Comparison of ENCODE assay signal across 9 cellular contexts in the genomic region with DNA sequence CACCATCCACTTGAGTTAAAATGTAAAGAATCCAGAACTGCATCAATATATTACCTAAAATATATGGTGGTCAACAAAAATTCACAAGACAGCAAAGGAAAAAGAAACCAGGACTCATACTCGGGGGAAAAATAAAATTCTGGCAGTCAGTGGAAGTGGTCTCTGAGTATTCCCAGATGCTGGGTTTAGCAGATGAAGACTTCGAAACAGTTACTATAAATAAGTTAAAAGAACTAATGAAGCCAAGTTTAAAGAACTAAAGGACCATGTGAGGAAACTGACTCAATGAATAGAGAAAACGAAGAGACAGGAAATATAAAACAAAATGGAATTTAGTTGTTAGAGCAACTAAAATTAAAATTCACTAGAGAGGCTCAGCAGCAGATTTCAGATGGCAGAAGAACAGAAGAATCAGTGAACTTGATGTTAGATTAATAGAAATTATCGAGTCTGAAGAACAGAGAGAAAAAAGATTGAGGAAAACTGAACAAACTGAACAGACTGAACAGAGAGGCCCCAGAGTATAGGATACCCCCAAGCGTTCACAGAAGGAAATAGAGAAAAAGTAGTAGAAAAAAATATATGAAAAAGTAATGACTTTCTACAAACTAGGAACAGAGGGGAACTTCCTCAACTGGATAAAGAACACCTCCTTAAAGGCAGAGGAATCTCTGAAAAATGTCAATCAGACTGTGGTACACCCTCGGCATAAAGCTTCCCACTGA. TPM values are rescaled to one million over a fixed set of nuclear protein-coding genes. Genes with fewer than 3 reads are reported as not detected.
A peak's percentile ranks its signal among the peaks of the same experiment; 100 is the strongest.
DNase-seq lines count a peak whose midpoint lies in the region; ATAC-seq and TF ChIP-seq lines count a peak whose summit lies in the region.
"Had no signal": no experiment of that assay in that cellular context is flagged by ENCODE, and none has a peak within 500 bp of the region (broad histone marks: within the 10 kb centered on the region; RNA-seq: fewer than 3 reads in every experiment).

No MANE protein-coding gene starts in this region.

- H3K36me3 Mint-ChIP-seq in activated naive CD4-positive, alpha-beta T cell treated with anti-CD3 and anti-CD28 coated beads for 36 hours (ENCODE audit: low read depth), result peaks cover 12% of the 10 kb centered on the region
- peaks cover 48% of the 10 kb centered on the region for H3K36me3 Mint-ChIP-seq in activated naive CD4-positive, alpha-beta T cell treated with anti-CD3 and anti-CD28 coated beads, Interleukin-2, amount 10 ng/mL, durations not matched to agents 7 days and 5 days
- H3K36me3 Mint-ChIP-seq in central memory CD8-positive, alpha-beta T cell (ENCODE audit: insufficient read depth), result peaks cover 8% of the 10 kb centered on the region

- peaks cover 71% of the 10 kb centered on the region for H3K4me1 Mint-ChIP-seq in activated naive CD4-positive, alpha-beta T cell treated with anti-CD3 and anti-CD28 coated beads for 36 hours (ENCODE audit: low read depth)
- peaks cover 52% of the 10 kb centered on the region for H3K4me1 Mint-ChIP-seq in activated naive CD4-positive, alpha-beta T cell treated with anti-CD3 and anti-CD28 coated beads, Interleukin-2, amount 10 ng/mL, durations not matched to agents 7 days and 5 days
- H3K4me1 Mint-ChIP-seq in central memory CD8-positive, alpha-beta T cell, result peaks cover 71% of the 10 kb centered on the region

- H3K27ac Mint-ChIP-seq in activated naive CD4-positive, alpha-beta T cell treated with anti-CD3 and anti-CD28 coated beads for 36 hours, result peak overlapping the region; percentile 86
- no peak overlapping the region for H3K27ac Mint-ChIP-seq in activated naive CD4-positive, alpha-beta T cell treated with anti-CD3 and anti-CD28 coated beads, Interleukin-2, amount 10 ng/mL, durations not matched to agents 7 days and 5 days
- H3K27ac Mint-ChIP-seq in central memory CD8-positive, alpha-beta T cell (ENCODE audit: low read depth), result peak overlapping the region; percentile 84

- no peaks in the 10 kb centered on the region for H3K9me3 ChIP-seq in mucosa of stomach (ENCODE audit: control insufficient read depth, low read length)
- no peaks in the 10 kb centered on the region for H3K9me3 ChIP-seq in tibial artery

- DNase-seq in activated naive CD4-positive, alpha-beta T cell treated with anti-CD3 and anti-CD28 coated beads for 36 hours, result no peak
- no peak for DNase-seq in activated naive CD4-positive, alpha-beta T cell treated with anti-CD3 and anti-CD28 coated beads, Interleukin-2, amount 10 ng/mL, durations not matched to agents 7 days and 5 days
- no peak for DNase-seq in central memory CD8-positive, alpha-beta T cell (ENCODE audit: low spot score in 2 of 2)
- DNase-seq in tibial artery, result no peak
- no peak for DNase-seq in stimulated activated CD4-positive, alpha-beta T cell treated with anti-CD3 and anti-CD28 coated beads, Interleukin-15, amount 100 ng/mL, for 24 hours
- DNase-seq in islet precursor cell, result no peak
- DNase-seq in NAMALWA (ENCODE audit: low spot score), result no peak
- DNase-seq: NCI-H1105 had no signal

- intact Hi-C loops in activated naive CD4-positive, alpha-beta T cell treated with anti-CD3 and anti-CD28 coated beads for 36 hours (cut with micrococcal nuclease), result loop anchor here (1.0 to 2.0 kb wide), 3 partner anchors 10 to 54 kb away; no protein-coding TSS in a partner anchor
- intact Hi-C loops in tibial artery (cut with DNase I; ENCODE audit: low total_unique reads), result no loop called here

- H3K27me3 Mint-ChIP-seq in activated naive CD4-positive, alpha-beta T cell treated with anti-CD3 and anti-CD28 coated beads for 36 hours (ENCODE audit: low read depth), result no peaks in the 10 kb centered on the region
- H3K27me3 Mint-ChIP-seq in activated naive CD4-positive, alpha-beta T cell treated with anti-CD3 and anti-CD28 coated beads, Interleukin-2, amount 10 ng/mL, durations not matched to agents 7 days and 5 days, result no peaks in the 10 kb centered on the region
- no peaks in the 10 kb centered on the region for H3K27me3 Mint-ChIP-seq in central memory CD8-positive, alpha-beta T cell

- peak overlapping the region; percentile 50 to 68 for H3K27ac ChIP-seq in tibial artery

- no peak for ATAC-seq in central memory CD8-positive, alpha-beta T cell (replicated peaks; ENCODE audit: extremely low read depth, poor library complexity, severe bottlenecking)

- peak overlapping the region; percentile 22 for H3K4me3 Mint-ChIP-seq in activated naive CD4-positive, alpha-beta T cell treated with anti-CD3 and anti-CD28 coated beads for 36 hours
- H3K4me3 Mint-ChIP-seq in activated naive CD4-positive, alpha-beta T cell treated with anti-CD3 and anti-CD28 coated beads, Interleukin-2, amount 10 ng/mL, durations not matched to agents 7 days and 5 days, result no peak overlapping the region
- peak overlapping the region; percentile 56 for H3K4me3 Mint-ChIP-seq in central memory CD8-positive, alpha-beta T cell

- H3K27me3 ChIP-seq in mucosa of stomach (ENCODE audit: control insufficient read depth, insufficient read depth, low read length) (no peaks in the 10 kb centered on the region), tibial artery (no peaks in the 10 kb centered on the region)

- H3K36me3 ChIP-seq in mucosa of stomach (ENCODE audit: control insufficient read depth, insufficient read depth, low read length) (no peaks in the 10 kb centered on the region), tibial artery (no peaks in the 10 kb centered on the region)

- H3K4me3 ChIP-seq in mucosa of stomach (ENCODE audit: low read length) (no peak overlapping the region), tibial artery (no peak overlapping the region)

- peak overlapping the region; percentile 3 for H3K9ac ChIP-seq in mucosa of stomach (ENCODE audit: low read length)

- peaks cover 44% of the 10 kb centered on the region for H3K4me1 ChIP-seq in mucosa of stomach (ENCODE audit: control insufficient read depth, insufficient read depth, low read length)
- peaks cover 12 to 50% (median 28%) of the 10 kb centered on the region in 4 donors for H3K4me1 ChIP-seq in tibial artery

- no peak for TF ChIP-seq CTCF in tibial artery (IDR thresholded peaks at IDR 0.05)

- no peaks in the 10 kb centered on the region for H3K9me3 Mint-ChIP-seq in activated naive CD4-positive, alpha-beta T cell treated with anti-CD3 and anti-CD28 coated beads for 36 hours
- no peaks in the 10 kb centered on the region for H3K9me3 Mint-ChIP-seq in activated naive CD4-positive, alpha-beta T cell treated with anti-CD3 and anti-CD28 coated beads, Interleukin-2, amount 10 ng/mL, durations not matched to agents 7 days and 5 days
- no peaks in the 10 kb centered on the region for H3K9me3 Mint-ChIP-seq in central memory CD8-positive, alpha-beta T cell

- CTCF ChIA-PET in activated naive CD4-positive, alpha-beta T cell treated with anti-CD3 and anti-CD28 coated beads for 36 hours (lab: Charles Lee), result interaction anchor here (1.0 to 1.9 kb wide), 6 partner anchors 8 to 54 kb away, joined by 3 to 9 read pairs (median 4); no protein-coding TSS in a partner anchor
- CTCF ChIA-PET in activated naive CD4-positive, alpha-beta T cell treated with anti-CD3 and anti-CD28 coated beads, Interleukin-2, amount 10 ng/mL, durations not matched to agents 7 days and 5 days (lab: Charles Lee), result interaction anchor here (0.8 to 1.1 kb wide), 2 partner anchors 10 to 54 kb away, joined by 4 to 6 read pairs; no protein-coding TSS in a partner anchor

RNA-seq across cellular contexts. Expression of gene MGAT4A, which starts 27.9 kb away (rescaled TPM):
- total RNA-seq in activated naive CD4-positive, alpha-beta T cell treated with anti-CD3 and anti-CD28 coated beads for 36 hours, result 10 to 100 TPM; 85.5 to 87.5 TPM
